ENCODE assay signal across 8 cellular contexts in genomic region chr10:102673961-102674511, GRCh38. TPM values are rescaled to one million over a fixed set of nuclear protein-coding genes. Genes with fewer than 3 reads are reported as not detected.
DNase-seq lines count a peak whose midpoint lies in the region; ATAC-seq and TF ChIP-seq lines count a peak whose summit lies in the region.

No MANE protein-coding gene starts in this region.

- no peak for TF ChIP-seq CTCF in lower lobe of right lung (IDR thresholded peaks at IDR 0.05)

- H3K4me3 ChIP-seq in CD4-positive, alpha-beta memory T cell (ENCODE audit: low read length in 2 of 2), result peak overlapping the region; percentile 49 to 52
- H3K4me3 ChIP-seq in Jurkat, Clone E6-1 (ENCODE audit: low read length), result peak overlapping the region; percentile 56
- H3K4me3 ChIP-seq in duodenal mucosa (ENCODE audit: low read depth in 1 of 2, low read length in 2 of 2) (peak overlapping the region; percentile 33 to 38), lower lobe of right lung (peak overlapping the region; percentile 34)

- peak overlapping the region; percentile 57 for H3K27ac ChIP-seq in CD4-positive, alpha-beta memory T cell (ENCODE audit: low read depth, low read length)
- H3K27ac ChIP-seq in duodenal mucosa (ENCODE audit: low read depth, low read length) (peak overlapping the region; percentile 16), lower lobe of right lung (peak overlapping the region; percentile 82)

- peak overlapping the region; percentile 86 to 98 (median 94) for H3K27ac Mint-ChIP-seq in CD4-positive, alpha-beta memory T cell

- peak overlapping the region; percentile 76 to 93 (median 82) for H3K4me3 Mint-ChIP-seq in CD4-positive, alpha-beta memory T cell

- H3K9me3 Mint-ChIP-seq in CD4-positive, alpha-beta memory T cell, result peaks cover 0 to 2% (median 0%) of the 10 kb centered on the region in 8 donors

- no peaks in the 10 kb centered on the region for H3K27me3 ChIP-seq in CD4-positive, alpha-beta memory T cell (ENCODE audit: insufficient read depth, low read length)
- H3K27me3 ChIP-seq in duodenal mucosa (ENCODE audit: control insufficient read depth in 1 of 2, insufficient read depth in 2 of 2, low read length in 2 of 2), result no peaks in the 10 kb centered on the region
- H3K27me3 ChIP-seq in lower lobe of right lung (ENCODE audit: low read depth), result no peaks in the 10 kb centered on the region

- no peaks in the 10 kb centered on the region for H3K36me3 ChIP-seq in CD4-positive, alpha-beta memory T cell (ENCODE audit: insufficient read depth, low read length)
- H3K36me3 ChIP-seq in duodenal mucosa (ENCODE audit: control insufficient read depth in 1 of 2, insufficient read depth in 2 of 2, low read length in 2 of 2) (no peaks in the 10 kb centered on the region), lower lobe of right lung (no peaks in the 10 kb centered on the region)

- H3K36me3 Mint-ChIP-seq in CD4-positive, alpha-beta memory T cell, result no peaks in the 10 kb centered on the region

- peaks cover 59% of the 10 kb centered on the region for H3K4me1 ChIP-seq in CD4-positive, alpha-beta memory T cell (ENCODE audit: insufficient read depth, low read length)
- H3K4me1 ChIP-seq in duodenal mucosa (ENCODE audit: control insufficient read depth in 1 of 2, insufficient read depth in 2 of 2, low read length in 2 of 2), result peaks cover 42 to 50% of the 10 kb centered on the region in 2 donors
- peaks cover 85% of the 10 kb centered on the region for H3K4me1 ChIP-seq in lower lobe of right lung

- no peaks in the 10 kb centered on the region for H3K9me3 ChIP-seq in CD4-positive, alpha-beta memory T cell (ENCODE audit: control insufficient read depth in 1 of 2, low read length in 2 of 2)
- H3K9me3 ChIP-seq in duodenal mucosa (ENCODE audit: control insufficient read depth in 1 of 2, low read length in 2 of 2), result no peaks in the 10 kb centered on the region
- no peaks in the 10 kb centered on the region for H3K9me3 ChIP-seq in lower lobe of right lung

- DNase-seq in CD4-positive, alpha-beta memory T cell, result peak; percentile 87 to 92 (median 88)
- peak; percentile 99 for DNase-seq in Jurkat, Clone E6-1 (ENCODE audit: low read depth, low spot score)
- DNase-seq in activated CD4-positive, alpha-beta T cell treated with anti-CD3 and anti-CD28 coated beads, Interleukin-2, amount 50 U/mL, for 4 hours, result peak; percentile 52 to 55
- peak; percentile 73 for DNase-seq in lower lobe of right lung
- peak; percentile 54 for DNase-seq in stimulated activated CD4-positive, alpha-beta T cell treated with anti-CD3 and anti-CD28 coated beads, Interleukin-2, amount 100 ng/mL, for 4 hours (ENCODE audit: low read depth)
- DNase-seq in 8988T, result no peak
- no peak for DNase-seq in COLO668 (lab: John Stamatoyannopoulos, UW; ENCODE audit: unreplicated experiment)

- CTCF ChIA-PET in CD4-positive, alpha-beta memory T cell (lab: Charles Lee; ENCODE audit: partially characterized antibody), result interaction anchor here (1.2 to 4.2 kb wide), 9 partner anchors 9 to 171 kb away, joined by 3 to 44 read pairs (median 5); partner anchors contain the start of genes ACTR1A, ARL3, SFXN2 and TRIM8

- peaks cover 28 to 72% (median 46%) of the 10 kb centered on the region in 4 donors for H3K4me1 Mint-ChIP-seq in CD4-positive, alpha-beta memory T cell

- POLR2A ChIA-PET in CD4-positive, alpha-beta memory T cell (lab: Charles Lee; ENCODE audit: partially characterized antibody), result interaction anchor here (0.8 to 13.6 kb wide), 8 partner anchors 20 to 171 kb away, joined by 3 to 431 read pairs (median 4); partner anchors contain the start of genes ACTR1A, ARL3, SFXN2 and TRIM8

- intact Hi-C loops in CD4-positive, alpha-beta memory T cell (cut with micrococcal nuclease), result loop anchor here (1.0 kb wide), 5 partner anchors 13 to 171 kb away; partner anchors contain the start of genes ARL3, SFXN2 and SUFU
- intact Hi-C loops in lower lobe of right lung (cut with DNase I), result no loop called here

- ATAC-seq in lower lobe of right lung, result peak; percentile 66 to 78

- H3K27me3 Mint-ChIP-seq in CD4-positive, alpha-beta memory T cell, result no peaks in the 10 kb centered on the region

- H3K9ac ChIP-seq in duodenal mucosa (ENCODE audit: low read depth in 1 of 2, low read length in 2 of 2), result peak overlapping the region in 1 of 2 donors; percentile 47

RNA-seq across cellular contexts. Expression of gene TRIM8, which starts 29.8 kb away (rescaled TPM):
- total RNA-seq in CD4-positive, alpha-beta memory T cell, result 10 to 100 TPM; 68.4 to 71.6 TPM
- 10 to 100 TPM; 33.0 to 56.4 TPM for polyA plus RNA-seq in CD4-positive, alpha-beta memory T cell
- polyA plus RNA-seq in Jurkat, Clone E6-1 (2012; ENCODE audit: insufficient read depth, insufficient read length), result 42.6 TPM
- 142 TPM for total RNA-seq in lower lobe of right lung

RNA-seq across cellular contexts. Expression of gene ARL3, which starts 40.2 kb away (rescaled TPM):
- total RNA-seq in CD4-positive, alpha-beta memory T cell, result 1 to 10 TPM; 3.7 to 4.0 TPM
- 1 to 10 TPM; 5.8 to 7.3 TPM for polyA plus RNA-seq in CD4-positive, alpha-beta memory T cell
- 12.0 TPM for polyA plus RNA-seq in Jurkat, Clone E6-1 (2012; ENCODE audit: insufficient read depth, insufficient read length)
- 7.3 TPM for total RNA-seq in lower lobe of right lung

RNA-seq across cellular contexts. Expression of gene SFXN2, which starts 40.4 kb away (rescaled TPM):
- total RNA-seq in CD4-positive, alpha-beta memory T cell, result 10 to 100 TPM; 20.2 to 21.7 TPM
- polyA plus RNA-seq in CD4-positive, alpha-beta memory T cell, result 10 to 100 TPM in 1 of 2 donors, 1 to 10 TPM in 1; 9.5 to 11.4 TPM
- 17.7 TPM for polyA plus RNA-seq in Jurkat, Clone E6-1 (2012; ENCODE audit: insufficient read depth, insufficient read length)
- total RNA-seq in lower lobe of right lung, result 10.0 TPM

Comparison
In these comparisons a context has a peak if more than half of its experiments do, and no peak if none do; other contexts are left out.
1. DNase-seq: peak in CD4-positive, alpha-beta memory T cell (5 of 5), Jurkat, Clone E6-1 (single experiment), activated CD4-positive, alpha-beta T cell treated with anti-CD3 and anti-CD28 coated beads, Interleukin-2, amount 50 U/mL, for 4 hours (2 of 2), lower lobe of right lung (single experiment) and stimulated activated CD4-positive, alpha-beta T cell treated with anti-CD3 and anti-CD28 coated beads, Interleukin-2, amount 100 ng/mL, for 4 hours (single experiment); none in 8988T (single experiment) and COLO668 (single experiment).
2. H3K27ac ChIP-seq: peak in every context shown above with its lines; median percentile 82 in lower lobe of right lung; 57 in CD4-positive, alpha-beta memory T cell; 16 in duodenal mucosa.
3. Peak in every context shown above with its lines, with median percentiles within 50 percentile points of each other: H3K4me3 ChIP-seq.